Comparison of ENCODE assay signal across 12 cellular contexts in genomic region chr14:73557201-73557600, GRCh38. TPM values are rescaled to one million over a fixed set of nuclear protein-coding genes. Genes with fewer than 3 reads are reported as not detected.
"Had no signal": no experiment of that assay in that cellular context is flagged by ENCODE, and none has a peak within 500 bp of the region (broad histone marks: within the 10 kb centered on the region; RNA-seq: fewer than 3 reads in every experiment).

No MANE protein-coding gene starts in this region.

RNA-seq across cellular contexts. Expression of gene HEATR4, which starts 1.5 kb away (rescaled TPM):
- total RNA-seq: vagina had no signal

RNA-seq across cellular contexts. Expression of gene ACOT6, which starts 55.1 kb away (rescaled TPM):
- total RNA-seq: stomach, subcutaneous adipose tissue, temporal lobe, thoracic aorta, thyroid gland, transverse colon, upper lobe of left lung, upper lobe of right lung, ureter, urinary bladder, uterus, vagina had no signal
- polyA plus RNA-seq: stomach, urinary bladder had no signal
